Comparison of ENCODE assay signal across 16 cellular contexts in genomic region chr3:157132936-157133335, GRCh38. TPM values are rescaled to one million over a fixed set of nuclear protein-coding genes. Genes with fewer than 3 reads are reported as not detected.
DNase-seq lines count a peak whose midpoint lies in the region; ATAC-seq and TF ChIP-seq lines count a peak whose summit lies in the region.
"Had no signal": no experiment of that assay in that cellular context is flagged by ENCODE, and none has a peak within 500 bp of the region (broad histone marks: within the 10 kb centered on the region; RNA-seq: fewer than 3 reads in every experiment).

No MANE protein-coding gene starts in this region.

- no peaks in the 10 kb centered on the region for H3K9me3 ChIP-seq in PC-9 (ENCODE audit: insufficient read depth, low read depth)
- H3K9me3 ChIP-seq in gastrocnemius medialis = no peaks in the 10 kb centered on the region
- H3K9me3 ChIP-seq: pancreas, SJSA1 had no signal

- H3K9me2 ChIP-seq in PC-9 (ENCODE audit: insufficient read depth) = no peaks in the 10 kb centered on the region

- peaks cover 91% of the 10 kb centered on the region for H3K4me1 Mint-ChIP-seq in T-helper 2 cell treated with Interferon-gamma antibody and Interleukin-4, amounts not matched to agents 5 μg/mL and 100 μg/mL, for 36 hours (ENCODE audit: low read depth)

- H3K27me3 Mint-ChIP-seq in T-helper 2 cell treated with Interferon-gamma antibody and Interleukin-4, amounts not matched to agents 5 μg/mL and 100 μg/mL, for 36 hours (ENCODE audit: low read depth) = no peaks in the 10 kb centered on the region

- H2AFZ ChIP-seq in PC-9 = no peak overlapping the region; the same call in 1 of the 2 replicates

- in situ Hi-C loops in gastrocnemius medialis (cut with MboI; ENCODE audit: low sequenced_read_pairs in 4 of 4) = loop anchor here in 3 of 4 donors (10.0 kb wide), 2 partner anchors 48 to 458 kb away; partner anchors contain the start of gene TIPARP (in 2 of the 3)

- ATAC-seq in foreskin keratinocyte (no peak), gastrocnemius medialis (peak in 1 of 2 donors; percentile 11), HG02798 (IDR thresholded peaks at IDR 0.05; ENCODE audit: poor library complexity, unreplicated experiment) (no peak), GM21447 (IDR thresholded peaks at IDR 0.05; ENCODE audit: unreplicated experiment) (no peak)
- ATAC-seq: pancreas had no signal

- BruUV-seq in PC-9 (replicated peaks; lab: Mats Ljungman, UMichigan) = no TSS peak

- intact Hi-C loops in PC-9 (cut with micrococcal nuclease; ENCODE audit: unreplicated experiment) (loop anchor here (10.0 kb wide), 1 partner anchor 218 kb away; no protein-coding TSS in a partner anchor), gastrocnemius medialis (cut with DNase I; ENCODE audit: low total_unique reads) (loop anchor here (10.0 kb wide), 1 partner anchor 188 kb away; no protein-coding TSS in a partner anchor)

- H3K27me3 ChIP-seq in PC-9 (ENCODE audit: insufficient read depth, low read depth) = no peaks in the 10 kb centered on the region
- no peaks in the 10 kb centered on the region for H3K27me3 ChIP-seq in foreskin keratinocyte
- H3K27me3 ChIP-seq in gastrocnemius medialis = no peaks in the 10 kb centered on the region
- H3K27me3 ChIP-seq: pancreas, SJSA1 had no signal

- H3K4me1 ChIP-seq in PC-9 (replicated peaks; ENCODE audit: insufficient read depth) = peaks cover 64% of the 10 kb centered on the region
- H3K4me1 ChIP-seq in foreskin keratinocyte = peaks cover 62% of the 10 kb centered on the region
- H3K4me1 ChIP-seq in gastrocnemius medialis = peaks cover 74 to 95% of the 10 kb centered on the region in 2 donors

- H4K20me1 ChIP-seq in PC-9 (ENCODE audit: insufficient read depth) = no peaks in the 10 kb centered on the region

- H3K9me3 Mint-ChIP-seq in T-helper 2 cell treated with Interferon-gamma antibody and Interleukin-4, amounts not matched to agents 5 μg/mL and 100 μg/mL, for 36 hours = no peaks in the 10 kb centered on the region

- CTCF ChIA-PET in PC-9 (lab: Charles Lee) = no interaction called here

- H3K4me3 ChIP-seq in PC-9 = no peak overlapping the region
- H3K4me3 ChIP-seq in gastrocnemius medialis = no peak overlapping the region
- H3K4me3 ChIP-seq: pancreas, SJSA1 had no signal

- DNase-seq in T-helper 2 cell treated with Interferon-gamma antibody and Interleukin-4, amounts not matched to agents 5 μg/mL and 100 μg/mL, for 36 hours (ENCODE audit: low spot score) = no peak
- DNase-seq in T-helper 2 cell = no peak
- no peak for DNase-seq in PC-9
- DNase-seq in foreskin keratinocyte = no peak
- peak; percentile 43 to 47 for DNase-seq in gastrocnemius medialis
- DNase-seq in SKM-1 treated with dmso at 0.1 percent for 144 hours (lab: John Stamatoyannopoulos, UW; ENCODE audit: unreplicated experiment) = no peak
- DNase-seq: activated CD4-positive, CD25-positive, alpha-beta regulatory T cell treated with anti-CD3 and anti-CD28 coated beads, Interleukin-2, amount 50 U/mL, for 72 hours; activated gamma-delta T cell; islet precursor cell; NCI-H1694; NCI-H69; pancreas; stimulated activated CD4-positive, alpha-beta T cell treated with anti-CD3 and anti-CD28 coated beads, Interleukin-4, amount 100 ng/mL, for 1 hour had no signal

- no peak for TF ChIP-seq CTCF in PC-9 (conservative IDR thresholded peaks at IDR 0.05)
- no peak for TF ChIP-seq CTCF in foreskin keratinocyte (conservative IDR thresholded peaks at IDR 0.05)
- TF ChIP-seq CTCF in gastrocnemius medialis (IDR thresholded peaks at IDR 0.05 in 4 of 5, conservative IDR thresholded peaks at IDR 0.05 in 1 of 5) = no peak

- no peak overlapping the region for H3K4me3 Mint-ChIP-seq in T-helper 2 cell treated with Interferon-gamma antibody and Interleukin-4, amounts not matched to agents 5 μg/mL and 100 μg/mL, for 36 hours

- H3K36me3 ChIP-seq in PC-9 (ENCODE audit: low read depth) = no peaks in the 10 kb centered on the region
- H3K36me3 ChIP-seq in gastrocnemius medialis = no peaks in the 10 kb centered on the region
- H3K36me3 ChIP-seq: pancreas, SJSA1 had no signal

- no peak for TF ChIP-seq POLR2A in gastrocnemius medialis (IDR thresholded peaks at IDR 0.05)

- H3K36me3 Mint-ChIP-seq in T-helper 2 cell treated with Interferon-gamma antibody and Interleukin-4, amounts not matched to agents 5 μg/mL and 100 μg/mL, for 36 hours (ENCODE audit: low read depth) = peaks cover 14% of the 10 kb centered on the region

- peaks cover 50% of the 10 kb centered on the region for H3F3A ChIP-seq in PC-9 (ENCODE audit: insufficient read depth, low read depth)

- peak overlapping the region; percentile 88; the same call in 1 of the 2 replicates for H3K4me2 ChIP-seq in PC-9

- peak overlapping the region; percentile 26 for H3K27ac Mint-ChIP-seq in T-helper 2 cell treated with Interferon-gamma antibody and Interleukin-4, amounts not matched to agents 5 μg/mL and 100 μg/mL, for 36 hours

- H3K27ac ChIP-seq in PC-9 (peak overlapping the region; percentile 94), foreskin keratinocyte (peak overlapping the region; percentile 100), gastrocnemius medialis (peak overlapping the region; percentile 60 to 86 (median 80))
- H3K27ac ChIP-seq: SJSA1 had no signal

- POLR2A ChIA-PET in PC-9 (lab: Charles Lee; ENCODE audit: unreplicated experiment) = no interaction called here

- no peaks in the 10 kb centered on the region for H3K79me2 ChIP-seq in PC-9 (ENCODE audit: low read depth)

RNA-seq across cellular contexts. Expression of gene CCNL1, which starts 27.0 kb away (rescaled TPM):
- total RNA-seq in PC-9 (2021) (91.3 and 101 TPM in 2 replicates), foreskin keratinocyte (59.0 and 65.0 TPM in 2 replicates), gastrocnemius medialis (100 to 1,000 TPM in 1 of 4 donors, 10 to 100 TPM in 3; 34.3 to 110 (median 41.3) TPM)
- polyA plus RNA-seq in foreskin keratinocyte = 21.4 and 23.7 TPM in 2 replicates

Comparison
In these comparisons a context has a peak if more than half of its experiments do, and no peak if none do; other contexts are left out.
1. DNase-seq: peak in gastrocnemius medialis (2 of 2); none in T-helper 2 cell treated with Interferon-gamma antibody and Interleukin-4, amounts not matched to agents 5 μg/mL and 100 μg/mL, for 36 hours (single experiment), T-helper 2 cell (0 of 5), PC-9 (0 of 2), foreskin keratinocyte (0 of 2) and SKM-1 treated with dmso at 0.1 percent for 144 hours (single experiment).
2. Peak in every context shown above with its lines, with median percentiles within 50 percentile points of each other: H3K27ac ChIP-seq.